26 cellular contexts compared by ENCODE assay signal in the genomic region with DNA sequence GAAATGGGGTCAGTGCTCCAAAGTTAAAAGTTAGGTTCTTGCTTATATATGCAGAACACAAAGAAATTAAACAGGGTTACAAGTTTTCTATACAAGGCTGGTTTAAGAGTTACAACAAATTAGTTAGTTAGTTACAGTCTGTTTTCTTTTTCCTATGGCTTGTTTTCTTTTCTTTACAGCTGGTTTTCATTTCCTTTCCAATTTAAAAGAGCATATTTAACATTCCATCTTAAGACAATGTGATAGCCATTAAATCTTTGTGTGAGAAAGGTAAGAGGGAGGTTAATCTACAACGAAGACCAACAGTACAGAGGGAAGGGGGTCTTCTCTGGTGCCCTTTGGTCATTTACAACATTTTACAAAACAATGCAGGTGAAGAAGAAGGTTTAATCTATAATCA.
DNase-seq lines count a peak whose midpoint lies in the region; ATAC-seq and TF ChIP-seq lines count a peak whose summit lies in the region.
"Had no signal": no experiment of that assay in that cellular context is flagged by ENCODE, and none has a peak within 500 bp of the region (broad histone marks: within the 10 kb centered on the region; RNA-seq: fewer than 3 reads in every experiment).

No MANE protein-coding gene starts in this region.

- no peaks in the 10 kb centered on the region for H3K79me1 ChIP-seq in H9 (ENCODE audit: insufficient read depth, low read depth, low read length, poor library complexity, severe bottlenecking)

- H3K4me3 Mint-ChIP-seq in H9 = no peak overlapping the region
- no peak overlapping the region for H3K4me3 Mint-ChIP-seq in natural killer cell
- H3K4me3 Mint-ChIP-seq: activated naive CD8-positive, alpha-beta T cell treated with anti-CD3 and anti-CD28 coated beads for 36 hours; CD8-positive, alpha-beta memory T cell; T-helper 1 cell treated with Interleukin-12 subunit alpha and Interleukin-12 subunit beta and Interleukin-4 antibody, amounts not matched to agents 30 μg/mL and 1 μg/mL, for 36 hours had no signal

- no peak overlapping the region for H3K18ac ChIP-seq in H9 (ENCODE audit: insufficient read length, low read depth, low read length)

- intact Hi-C loops in A673 (cut with micrococcal nuclease; ENCODE audit: unreplicated experiment) = no loop called here
- intact Hi-C loops in natural killer cell (cut with micrococcal nuclease) = no loop called here

- CTCF ChIA-PET in A673 (lab: Charles Lee) = no interaction called here

- H2BK120ac ChIP-seq in H9 (ENCODE audit: low read depth, low read length, poor library complexity, severe bottlenecking) = no peak overlapping the region

- H2BK15ac ChIP-seq in H9 (ENCODE audit: low read depth, low read length) = no peak overlapping the region

- H3K56ac ChIP-seq in H9 (ENCODE audit: insufficient read length, low read depth, low read length) = no peak overlapping the region

- peak overlapping the region; percentile 45 for H2AFZ ChIP-seq in GM23248
- H2AFZ ChIP-seq in H9 (ENCODE audit: low read length) = no peak overlapping the region

- no peak overlapping the region for H3K27ac Mint-ChIP-seq in H9
- no peak overlapping the region for H3K27ac Mint-ChIP-seq in natural killer cell
- H3K27ac Mint-ChIP-seq: activated naive CD8-positive, alpha-beta T cell treated with anti-CD3 and anti-CD28 coated beads for 36 hours; CD8-positive, alpha-beta memory T cell; T-helper 1 cell treated with Interleukin-12 subunit alpha and Interleukin-12 subunit beta and Interleukin-4 antibody, amounts not matched to agents 30 μg/mL and 1 μg/mL, for 36 hours had no signal

- no peak overlapping the region for H3K4ac ChIP-seq in H9 (ENCODE audit: low read depth, low read length)

- POLR2A ChIA-PET in A673 (lab: Charles Lee; ENCODE audit: low non-redundant PET) = no interaction called here

- H3K36me3 Mint-ChIP-seq in H9 (ENCODE audit: insufficient read depth in 1 of 3, low read depth in 3 of 3) (peaks cover 0 to 3% (median 0%) of the 10 kb centered on the region in 3 experiments; a peak in 2 of 7 replicates), natural killer cell (no peaks in the 10 kb centered on the region)
- H3K36me3 Mint-ChIP-seq: activated naive CD8-positive, alpha-beta T cell treated with anti-CD3 and anti-CD28 coated beads for 36 hours; CD8-positive, alpha-beta memory T cell had no signal

- H3K4me1 ChIP-seq in A673 (ENCODE audit: insufficient read depth, low read length, poor library complexity, severe bottlenecking) = peaks cover 33% of the 10 kb centered on the region
- H3K4me1 ChIP-seq in GM23248 (ENCODE audit: insufficient read depth) = peaks cover 16% of the 10 kb centered on the region
- H3K4me1 ChIP-seq in H9 (ENCODE audit: insufficient read depth, low read length) = no peaks in the 10 kb centered on the region
- H3K4me1 ChIP-seq: heart left ventricle, sigmoid colon had no signal

- H3K27ac ChIP-seq in A673 (ENCODE audit: low read depth, low read length, poor library complexity, severe bottlenecking) = peak overlapping the region; percentile 93
- H3K27ac ChIP-seq in GM23248 = no peak overlapping the region
- H3K27ac ChIP-seq in H9 (ENCODE audit: insufficient read length, low read depth, low read length) = no peak overlapping the region
- H3K27ac ChIP-seq: heart left ventricle, sigmoid colon, thoracic aorta had no signal

- H3K9me3 Mint-ChIP-seq in H9 (peaks cover 52 to 71% of the 10 kb centered on the region in 2 experiments), natural killer cell (no peaks in the 10 kb centered on the region)
- H3K9me3 Mint-ChIP-seq: activated naive CD8-positive, alpha-beta T cell treated with anti-CD3 and anti-CD28 coated beads for 36 hours; CD8-positive, alpha-beta memory T cell; T-helper 1 cell treated with Interleukin-12 subunit alpha and Interleukin-12 subunit beta and Interleukin-4 antibody, amounts not matched to agents 30 μg/mL and 1 μg/mL, for 36 hours had no signal

- no peaks in the 10 kb centered on the region for H3F3A ChIP-seq in GM23248 (ENCODE audit: insufficient read depth)

- H3K23me2 ChIP-seq in H9 (ENCODE audit: insufficient read length, low read depth, low read length, poor library complexity, severe bottlenecking) = no peaks in the 10 kb centered on the region

- DNase-seq in A673 (ENCODE audit: low spot score) = peak; percentile 65
- no peak for DNase-seq in GM23248
- DNase-seq in choroid plexus epithelial cell (ENCODE audit: low read depth) = peak; percentile 3
- DNase-seq in left kidney (ENCODE audit: low read depth, low spot score) = peak; percentile 25
- no peak for DNase-seq in H9
- no peak for DNase-seq in GF-D8 (lab: John Stamatoyannopoulos, UW)
- no peak for DNase-seq in natural killer cell
- DNase-seq: 8988T; activated naive CD8-positive, alpha-beta T cell treated with anti-CD3 and anti-CD28 coated beads for 36 hours; activated T-cell treated with anti-CD3 and anti-CD28 coated beads for 4 hours; caudate nucleus; CD8-positive, alpha-beta memory T cell; DMS 273 treated with DMSO at 0.1 percent for 48 hours; heart left ventricle; NCI-H1092; NCI-H187; NCI-H526 treated with DMSO at 0.1 percent for 48 hours; posterior cingulate gyrus; SHP77 treated with DMSO at 0.1 percent for 48 hours; sigmoid colon; stimulated activated naive CD8-positive, alpha-beta T cell treated with anti-CD3 and anti-CD28 coated beads, Interleukin-15, Interleukin-2, amounts not matched to agents 100 U/mL and 50 U/mL, for 24 hours had no signal

- no TSS peak for BruUV-seq in A673 (replicated peaks; lab: Mats Ljungman, UMichigan)

- TF ChIP-seq CTCF in A673 (conservative IDR thresholded peaks at IDR 0.05; ENCODE audit: low read depth, low read length) (no peak), choroid plexus epithelial cell (conservative IDR thresholded peaks at IDR 0.05; ENCODE audit: low read depth, low read length) (no peak), H9 (conservative IDR thresholded peaks at IDR 0.05) (no peak), natural killer cell (IDR thresholded peaks at IDR 0.05) (no peak)

- H3K79me2 ChIP-seq in GM23248 (ENCODE audit: insufficient read depth) (no peaks in the 10 kb centered on the region), H9 (ENCODE audit: insufficient read depth, low read length) (no peaks in the 10 kb centered on the region)

- H3K27me3 Mint-ChIP-seq in H9 (ENCODE audit: low read depth) (no peaks in the 10 kb centered on the region), natural killer cell (ENCODE audit: low read depth in 2 of 2) (no peaks in the 10 kb centered on the region)
- H3K27me3 Mint-ChIP-seq: activated naive CD8-positive, alpha-beta T cell treated with anti-CD3 and anti-CD28 coated beads for 36 hours had no signal

- no peaks in the 10 kb centered on the region for H3K9me2 ChIP-seq in GM23248 (ENCODE audit: insufficient read depth)

- no peaks in the 10 kb centered on the region for H4K20me1 ChIP-seq in GM23248 (ENCODE audit: insufficient read depth)
- no peaks in the 10 kb centered on the region for H4K20me1 ChIP-seq in H9 (ENCODE audit: control insufficient read depth, insufficient read depth, insufficient read length)

- in situ Hi-C loops in GM23248 (cut with MboI) = no loop called here

- no peak overlapping the region for H2BK20ac ChIP-seq in H9 (ENCODE audit: low read depth, low read length, poor library complexity, severe bottlenecking)

- H3K4me1 Mint-ChIP-seq in H9 (peaks cover 4 to 7% of the 10 kb centered on the region in 2 experiments), natural killer cell (no peaks in the 10 kb centered on the region)

- no peak overlapping the region for H2BK5ac ChIP-seq in H9 (ENCODE audit: insufficient read length, low read length)

- WGBS in GM23248 (ENCODE audit: low coverage in 1 of 2, low lambda C conversion rate in 2 of 2, missing lambda C conversion rate in 2 of 2), 2 experiments = 0% methylated on average over 1 of the region's 1 CpG
- no CpG with 5 or more reads among the region's 1 CpG for WGBS in H9 (ENCODE audit: extremely low coverage, insufficient read length, low lambda C conversion rate)

- H4K8ac ChIP-seq in H9 (replicated peaks; ENCODE audit: insufficient read length, low read depth, low read length) = no peak overlapping the region

- H3K4me2 ChIP-seq in GM23248 (ENCODE audit: unreplicated experiment) (peak overlapping the region; percentile 42), H9 (ENCODE audit: insufficient read depth, insufficient read length, low read length) (no peak overlapping the region)

- H2AK5ac ChIP-seq in H9 (ENCODE audit: insufficient read length, low read length) = no peak overlapping the region

- ATAC-seq in GM18861 (IDR thresholded peaks at IDR 0.05; ENCODE audit: unreplicated experiment) (no peak), natural killer cell (no peak)
- ATAC-seq: heart left ventricle; Panc1; stimulated activated naive CD8-positive, alpha-beta T cell treated with anti-CD3 and anti-CD28 coated beads, Interleukin-15, Interleukin-2, amounts not matched to agents 100 U/mL and 50 U/mL, for 24 hours had no signal

- H3K9me3 ChIP-seq in A673 (ENCODE audit: low read depth, low read length, poor library complexity, severe bottlenecking) (no peaks in the 10 kb centered on the region), GM23248 (ENCODE audit: low read depth) (no peaks in the 10 kb centered on the region), H9 (ENCODE audit: control insufficient read depth, low read depth, low read length) (no peaks in the 10 kb centered on the region)
- H3K9me3 ChIP-seq: HAP-1, heart left ventricle, sigmoid colon, thoracic aorta had no signal

- H3K9ac ChIP-seq in GM23248 (no peak overlapping the region), H9 (ENCODE audit: extremely low read depth, insufficient read length, low read length) (no peak overlapping the region)

- H2BK12ac ChIP-seq in H9 (ENCODE audit: insufficient read length, low read depth, low read length) = no peak overlapping the region

- H3K36me3 ChIP-seq in A673 (ENCODE audit: insufficient read depth, low read length, poor library complexity, severe bottlenecking) = no peaks in the 10 kb centered on the region
- H3K36me3 ChIP-seq in GM23248 (ENCODE audit: low read depth) = no peaks in the 10 kb centered on the region
- H3K36me3 ChIP-seq: HAP-1, heart left ventricle, sigmoid colon, thoracic aorta had no signal

- H3K23ac ChIP-seq in H9 (ENCODE audit: insufficient read length, low read depth, low read length) = no peak overlapping the region

- H3T11ph ChIP-seq in H9 (ENCODE audit: low read length) = no peak overlapping the region

- no peak overlapping the region for H4K5ac ChIP-seq in H9 (ENCODE audit: insufficient read length, low read depth, low read length)

- H3K4me3 ChIP-seq in A673 (ENCODE audit: low read depth, low read length, poor library complexity, severe bottlenecking) (no peak overlapping the region), GM23248 (0 out of 2 replicates have a peak overlapping the region, but pooled peaks have one; percentile 1), choroid plexus epithelial cell (ENCODE audit: low read depth, low read length) (no peak overlapping the region)
- H3K4me3 ChIP-seq: HAP-1, heart left ventricle, sigmoid colon, thoracic aorta had no signal

- no peak overlapping the region for H4K91ac ChIP-seq in H9 (ENCODE audit: insufficient read length, low read depth, low read length)

- H3K14ac ChIP-seq in H9 (ENCODE audit: insufficient read depth, low read length) = no peak overlapping the region

- H3K27me3 ChIP-seq in A673 (replicated peaks; ENCODE audit: insufficient read depth, low read depth, low read length, poor library complexity) (no peaks in the 10 kb centered on the region), GM23248 (replicated peaks; ENCODE audit: insufficient read depth) (no peaks in the 10 kb centered on the region), H9 (ENCODE audit: insufficient read depth, low read length) (peaks cover 2% of the 10 kb centered on the region; the same call in 1 of the 2 replicates)
- H3K27me3 ChIP-seq: sigmoid colon had no signal

Comparison
In these comparisons a context has a peak if more than half of its experiments do, and no peak if none do; other contexts are left out.
1. DNase-seq: peak in A673 (single experiment), choroid plexus epithelial cell (single experiment) and left kidney (single experiment); none in GM23248 (single experiment), H9 (single experiment), GF-D8 (single experiment) and natural killer cell (single experiment).